ENCODE assay signal across 19 cellular contexts in the genomic region with DNA sequence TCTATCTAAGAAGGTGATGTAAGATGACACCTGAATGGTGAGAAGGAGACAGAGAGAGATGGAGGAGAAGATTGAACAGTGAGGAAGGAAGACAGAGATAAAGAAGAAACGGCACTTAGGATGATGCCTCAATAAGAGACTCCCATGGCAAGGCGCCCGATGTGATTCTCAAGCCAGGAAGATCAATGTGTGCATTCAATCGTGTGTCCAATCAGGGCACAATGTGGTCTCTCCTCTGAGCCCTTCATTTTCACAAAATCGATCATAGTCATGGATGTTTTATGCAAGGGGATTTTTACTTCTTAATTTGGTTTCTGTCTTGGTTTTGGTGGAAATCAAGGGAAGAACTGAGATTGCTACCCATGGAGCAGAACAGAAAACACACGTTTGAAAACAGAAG. TPM values are rescaled to one million over a fixed set of nuclear protein-coding genes. Genes with fewer than 3 reads are reported as not detected.
A peak's percentile ranks its signal among the peaks of the same experiment; 100 is the strongest.
DNase-seq lines count a peak whose midpoint lies in the region; ATAC-seq and TF ChIP-seq lines count a peak whose summit lies in the region.
"Had no signal": no experiment of that assay in that cellular context is flagged by ENCODE, and none has a peak within 500 bp of the region (broad histone marks: within the 10 kb centered on the region; RNA-seq: fewer than 3 reads in every experiment).

No MANE protein-coding gene starts in this region.

- peaks cover 0 to 7% of the 10 kb centered on the region in 2 donors for H3K4me1 ChIP-seq in right atrium auricular region
- H3K4me1 ChIP-seq: colonic mucosa, parathyroid adenoma had no signal

- intact Hi-C loops in left cardiac atrium (cut with DNase I) = loop anchor here in 1 of 2 donors (2.0 to 10.0 kb wide), 2 partner anchors 106 kb away; no protein-coding TSS in a partner anchor
- intact Hi-C loops in dendritic cell treated with granulocyte-macrophage colony-stimulating factor and Interleukin-4, amounts not matched to agents 40 ng/mL and 50 ng/mL, for 4 days (cut with micrococcal nuclease) = no loop called here

- no peak overlapping the region for H3K4me3 ChIP-seq in right atrium auricular region
- H3K4me3 ChIP-seq: colonic mucosa, stomach had no signal

- H3K9me3 ChIP-seq in right atrium auricular region (no peaks in the 10 kb centered on the region), T-helper 17 cell (ENCODE audit: control insufficient read depth, low read length, poor library complexity, severe bottlenecking) (no peaks in the 10 kb centered on the region)
- H3K9me3 ChIP-seq: colonic mucosa, stomach had no signal

- H3K4me1 Mint-ChIP-seq in T-helper 17 cell = peaks cover 63% of the 10 kb centered on the region
- peaks cover 86% of the 10 kb centered on the region for H3K4me1 Mint-ChIP-seq in dendritic cell treated with granulocyte-macrophage colony-stimulating factor and Interleukin-4, amounts not matched to agents 40 ng/mL and 50 ng/mL, for 4 days (ENCODE audit: low read depth)
- H3K4me1 Mint-ChIP-seq in stimulated activated naive CD8-positive, alpha-beta T cell treated with anti-CD3 and anti-CD28 coated beads, Interleukin-15, amount 100 ng/mL, for 72 hours = peaks cover 100% of the 10 kb centered on the region

- H3K27me3 ChIP-seq in right atrium auricular region = no peaks in the 10 kb centered on the region
- H3K27me3 ChIP-seq: colonic mucosa had no signal

- no peak for TF ChIP-seq CTCF in right atrium auricular region (IDR thresholded peaks at IDR 0.05)

- H3K27ac ChIP-seq in right atrium auricular region = no peak overlapping the region
- H3K27ac ChIP-seq: brain microvascular endothelial cell, colonic mucosa, parathyroid adenoma, stomach had no signal

- H3K27me3 Mint-ChIP-seq in T-helper 17 cell = no peaks in the 10 kb centered on the region
- no peaks in the 10 kb centered on the region for H3K27me3 Mint-ChIP-seq in dendritic cell treated with granulocyte-macrophage colony-stimulating factor and Interleukin-4, amounts not matched to agents 40 ng/mL and 50 ng/mL, for 4 days
- no peaks in the 10 kb centered on the region for H3K27me3 Mint-ChIP-seq in stimulated activated naive CD8-positive, alpha-beta T cell treated with anti-CD3 and anti-CD28 coated beads, Interleukin-15, amount 100 ng/mL, for 72 hours

- H3K36me3 ChIP-seq in right atrium auricular region = no peaks in the 10 kb centered on the region
- H3K36me3 ChIP-seq: brain microvascular endothelial cell, colonic mucosa, stomach had no signal

- peak overlapping the region; percentile 97 for H3K27ac Mint-ChIP-seq in T-helper 17 cell
- peak overlapping the region; percentile 72 for H3K27ac Mint-ChIP-seq in dendritic cell treated with granulocyte-macrophage colony-stimulating factor and Interleukin-4, amounts not matched to agents 40 ng/mL and 50 ng/mL, for 4 days
- H3K27ac Mint-ChIP-seq in stimulated activated naive CD8-positive, alpha-beta T cell treated with anti-CD3 and anti-CD28 coated beads, Interleukin-15, amount 100 ng/mL, for 72 hours = no peak overlapping the region
- H3K27ac Mint-ChIP-seq: activated naive CD4-positive, alpha-beta T cell treated with anti-CD3 and anti-CD28 coated beads for 36 hours; type B pancreatic cell had no signal

- H3K9me3 Mint-ChIP-seq in dendritic cell treated with granulocyte-macrophage colony-stimulating factor and Interleukin-4, amounts not matched to agents 40 ng/mL and 50 ng/mL, for 4 days = no peaks in the 10 kb centered on the region
- H3K9me3 Mint-ChIP-seq in stimulated activated naive CD8-positive, alpha-beta T cell treated with anti-CD3 and anti-CD28 coated beads, Interleukin-15, amount 100 ng/mL, for 72 hours = no peaks in the 10 kb centered on the region
- H3K9me3 Mint-ChIP-seq: activated naive CD4-positive, alpha-beta T cell treated with anti-CD3 and anti-CD28 coated beads for 36 hours; type B pancreatic cell had no signal

- H3K36me3 Mint-ChIP-seq in T-helper 17 cell (ENCODE audit: low read depth) = no peaks in the 10 kb centered on the region
- no peaks in the 10 kb centered on the region for H3K36me3 Mint-ChIP-seq in dendritic cell treated with granulocyte-macrophage colony-stimulating factor and Interleukin-4, amounts not matched to agents 40 ng/mL and 50 ng/mL, for 4 days (ENCODE audit: low read depth)
- H3K36me3 Mint-ChIP-seq: type B pancreatic cell had no signal

- ATAC-seq in left cardiac atrium (no peak), T-helper 17 cell (no peak), GM21723 (IDR thresholded peaks at IDR 0.05; ENCODE audit: unreplicated experiment) (no peak)
- no peak for ATAC-seq in stimulated activated naive CD8-positive, alpha-beta T cell treated with anti-CD3 and anti-CD28 coated beads, Interleukin-15, amount 100 ng/mL, for 72 hours

- H3K4me3 Mint-ChIP-seq in T-helper 17 cell = peak overlapping the region; percentile 72
- no peak overlapping the region for H3K4me3 Mint-ChIP-seq in dendritic cell treated with granulocyte-macrophage colony-stimulating factor and Interleukin-4, amounts not matched to agents 40 ng/mL and 50 ng/mL, for 4 days
- peak overlapping the region; percentile 76 to 77 for H3K4me3 Mint-ChIP-seq in stimulated activated naive CD8-positive, alpha-beta T cell treated with anti-CD3 and anti-CD28 coated beads, Interleukin-15, amount 100 ng/mL, for 72 hours
- H3K4me3 Mint-ChIP-seq: activated naive CD4-positive, alpha-beta T cell treated with anti-CD3 and anti-CD28 coated beads for 36 hours; type B pancreatic cell had no signal

- DNase-seq in right atrium auricular region (ENCODE audit: low spot score) (peak; percentile 54), left cardiac atrium (no peak), T-helper 17 cell (no peak), nucleus accumbens (lab: John Stamatoyannopoulos, UW) (no peak), SIG-M5 (lab: John Stamatoyannopoulos, UW) (no peak)
- DNase-seq in stimulated activated naive CD8-positive, alpha-beta T cell treated with anti-CD3 and anti-CD28 coated beads, Interleukin-15, amount 100 ng/mL, for 72 hours = no peak
- DNase-seq: activated naive CD4-positive, alpha-beta T cell treated with anti-CD3 and anti-CD28 coated beads for 36 hours; brain microvascular endothelial cell; colonic mucosa; islet precursor cell; NCI-H1048; NCI-H2029; stomach had no signal

RNA-seq across cellular contexts. Expression of a gene that starts 19.9 kb away (rescaled TPM):
- total RNA-seq in right atrium auricular region (not detected), left cardiac atrium (under 1 TPM; 0.15 to 0.16 TPM), T-helper 17 cell (1 to 10 TPM; 2.0 to 2.4 TPM)
- total RNA-seq: lung microvascular endothelial cell, NCI-H460 had no signal

RNA-seq across cellular contexts. Expression of a gene that starts 37.1 kb away (rescaled TPM):
- 10 to 100 TPM in 1 of 2 donors, 1 to 10 TPM in 1; 4.6 to 11.4 TPM for total RNA-seq in right atrium auricular region
- 10 to 100 TPM in 1 of 2 donors, 1 to 10 TPM in 1; 8.2 to 17.6 TPM for total RNA-seq in left cardiac atrium
- total RNA-seq in T-helper 17 cell = 100 to 1,000 TPM; 262 to 274 TPM
- total RNA-seq: lung microvascular endothelial cell had no signal

Comparison
In these comparisons a context has a peak if more than half of its experiments do, and no peak if none do; other contexts are left out.
1. H3K27ac Mint-ChIP-seq: peak in T-helper 17 cell (single experiment) and dendritic cell treated with granulocyte-macrophage colony-stimulating factor and Interleukin-4, amounts not matched to agents 40 ng/mL and 50 ng/mL, for 4 days (single experiment); none in stimulated activated naive CD8-positive, alpha-beta T cell treated with anti-CD3 and anti-CD28 coated beads, Interleukin-15, amount 100 ng/mL, for 72 hours (0 of 2).
2. RNA of a gene that starts 37.1 kb away (total RNA-seq): 262 to 274 TPM in T-helper 17 cell; 8.2 to 17.6 TPM in left cardiac atrium and 4.6 to 11.4 TPM in right atrium auricular region; every median in the first group is over 10 times any median in the second.